19 cellular contexts compared by ENCODE assay signal in genomic region chr18:61748024-61748423, GRCh38.
A peak's percentile ranks its signal among the peaks of the same experiment; 100 is the strongest.
DNase-seq lines count a peak whose midpoint lies in the region; ATAC-seq, FAIRE-seq and TF ChIP-seq lines count a peak whose summit lies in the region.
"Had no signal": no experiment of that assay in that cellular context is flagged by ENCODE, and none has a peak within 500 bp of the region (broad histone marks: within the 10 kb centered on the region; RNA-seq: fewer than 3 reads in every experiment).

No MANE protein-coding gene starts in this region.

- peak; percentile 45 for TF ChIP-seq POLR2A in endothelial cell of umbilical vein (IDR thresholded peaks at IDR 0.05; ENCODE audit: low read depth, low read length)

- TF ChIP-seq CTCF in endothelial cell of umbilical vein (IDR thresholded peaks at IDR 0.05; ENCODE audit: extremely low read depth in 1 of 2, insufficient read depth in 1 of 2, low read depth in 1 of 2, low read length in 2 of 2) = no peak

- no peaks in the 10 kb centered on the region for H3K36me3 ChIP-seq in endothelial cell of umbilical vein (ENCODE audit: control insufficient read depth in 2 of 2, extremely low read depth in 1 of 2, insufficient read depth in 2 of 2, low read length in 2 of 2)

- intact Hi-C loops in right cardiac atrium (cut with DNase I) = loop anchor here in 1 of 4 donors (10.0 kb wide), 1 partner anchor 107 kb away; no protein-coding TSS in a partner anchor
- intact Hi-C loops in left cardiac atrium (cut with DNase I) = loop anchor here (10.0 kb wide), 1 partner anchor 147 kb away; the partner anchor contains the start of gene RNF152 (in 2 of the 2)
- intact Hi-C loops in endothelial cell of umbilical vein (cut with micrococcal nuclease) = loop anchor here (1.0 to 2.0 kb wide), 4 partner anchors 29 to 145 kb away; partner anchors contain the start of gene RNF152

- H3K4me3 ChIP-seq in right cardiac atrium (ENCODE audit: low read length) (no peak overlapping the region), endothelial cell of umbilical vein (replicated peaks in 1 of 3; ENCODE audit: insufficient read depth in 1 of 3, low read depth in 1 of 3, low read length in 3 of 3) (no peak overlapping the region)
- H3K4me3 ChIP-seq: A549 had no signal

- H3K9me3 ChIP-seq in right cardiac atrium (ENCODE audit: control insufficient read depth, low read length) (no peaks in the 10 kb centered on the region), endothelial cell of umbilical vein (replicated peaks; ENCODE audit: control insufficient read depth, insufficient read depth, low read length) (no peaks in the 10 kb centered on the region)
- H3K9me3 ChIP-seq: A549 had no signal

- dilution Hi-C loops in endothelial cell of umbilical vein (cut with MboI; ENCODE audit: extremely low pct_ligation_motif_present, low sequenced_read_pairs) = no loop called here

- DNase-seq in right cardiac atrium (peak in 1 of 3 donors; percentile 56), left cardiac atrium (no peak), endothelial cell of umbilical vein (ENCODE audit: low read depth, low spot score) (peak; percentile 88), lung microvascular endothelial cell (ENCODE audit: low read depth in 2 of 2) (peak; percentile 85 to 95), HUDEP-2 (lab: John Stamatoyannopoulos, UW; ENCODE audit: unreplicated experiment in 76 of 76) (no peak), NCI-H2171 treated with DMSO at 0.1 percent for 48 hours (lab: John Stamatoyannopoulos, UW) (no peak)
- DNase-seq: COR-L47, DMS153, EL, HCEC 1CT, MV-4-11, NCI-H1417 treated with DMSO at 0.1 percent for 48 hours, NCI-H2029, NCI-H345, NCI-H748 treated with DMSO at 0.1 percent for 48 hours, PC-3 had no signal

- H3K9ac ChIP-seq in endothelial cell of umbilical vein (replicated peaks; ENCODE audit: extremely low read depth, insufficient read depth, low read length) = no peak overlapping the region

- H2AFZ ChIP-seq in endothelial cell of umbilical vein (ENCODE audit: low read depth, low read length) = no peak overlapping the region

- H3K4me2 ChIP-seq in endothelial cell of umbilical vein (ENCODE audit: insufficient read depth, low read length) = no peak overlapping the region
- H3K4me2 ChIP-seq: A549 had no signal

- WGBS in right cardiac atrium = 58% methylated on average over 10 of the region's 10 CpGs

- POLR2A ChIA-PET in endothelial cell of umbilical vein (lab: Charles Lee) = interaction anchor here (1.0 to 1.2 kb wide), 2 partner anchors 85 to 145 kb away, joined by 3 to 4 read pairs; partner anchors contain the start of gene RNF152

- no peaks in the 10 kb centered on the region for H4K20me1 ChIP-seq in endothelial cell of umbilical vein (replicated peaks; ENCODE audit: control insufficient read depth, extremely low read depth, insufficient read depth, low read length)

- peak; percentile 6 to 32 for ATAC-seq in right cardiac atrium
- no peak for ATAC-seq in left cardiac atrium
- no peak for ATAC-seq in GM21528 (IDR thresholded peaks at IDR 0.05; ENCODE audit: low FRiP score, unreplicated experiment)
- ATAC-seq: A549, PC-3 had no signal

- BruUV-seq in endothelial cell of umbilical vein (replicated peaks; lab: Mats Ljungman, UMichigan) = no TSS peak

- H3K27ac ChIP-seq in right cardiac atrium (ENCODE audit: low read length) (no peak overlapping the region), endothelial cell of umbilical vein (ENCODE audit: insufficient read depth, low read depth, low read length) (peak overlapping the region; percentile 88)
- H3K27ac ChIP-seq: A549 had no signal

- peak; percentile 77 for FAIRE-seq in endothelial cell of umbilical vein (lab: Jason Lieb, UNC)
- FAIRE-seq: A549, HTR-8/SVneo had no signal

- H3K4me1 ChIP-seq in right cardiac atrium (ENCODE audit: control insufficient read depth, insufficient read depth, low read length) (peaks cover 7% of the 10 kb centered on the region), endothelial cell of umbilical vein (ENCODE audit: control insufficient read depth, extremely low read depth, insufficient read depth, low read length) (peaks cover 23% of the 10 kb centered on the region)
- H3K4me1 ChIP-seq: A549 had no signal

- no peaks in the 10 kb centered on the region for H3K9me1 ChIP-seq in endothelial cell of umbilical vein (replicated peaks; ENCODE audit: control insufficient read depth, extremely low read depth, insufficient read depth, low read length)

- CTCF ChIA-PET in endothelial cell of umbilical vein (lab: Charles Lee) = interaction anchor here (1.0 to 1.8 kb wide), 6 partner anchors 8 to 118 kb away, joined by 3 to 8 read pairs (median 4); no protein-coding TSS in a partner anchor

- no peaks in the 10 kb centered on the region for H3K79me2 ChIP-seq in endothelial cell of umbilical vein (ENCODE audit: control insufficient read depth, insufficient read depth, low read length)

- H3K27me3 ChIP-seq in right cardiac atrium (ENCODE audit: control insufficient read depth, insufficient read depth) (no peaks in the 10 kb centered on the region), endothelial cell of umbilical vein (ENCODE audit: control insufficient read depth in 2 of 2, insufficient read depth in 2 of 2, low read length in 2 of 2) (no peaks in the 10 kb centered on the region)

TF ChIP-seq in endothelial cell of umbilical vein, 7 proteins besides CTCF, POLR2A, EP300 and RAD21:
- TF ChIP-seq POLR2AphosphoS5 (IDR thresholded peaks at IDR 0.05; ENCODE audit: insufficient read depth, low read depth, low read length) (peak; percentile 39), FOS (IDR thresholded peaks at IDR 0.05; ENCODE audit: borderline replicate concordance, insufficient read depth, low read length) (no peak)

Comparison
In these comparisons a context has a peak if more than half of its experiments do, and no peak if none do; other contexts are left out.
1. ATAC-seq: peak in right cardiac atrium (2 of 2); none in left cardiac atrium (0 of 2) and GM21528 (single experiment).
2. DNase-seq: peak in endothelial cell of umbilical vein (single experiment) and lung microvascular endothelial cell (2 of 2); none in left cardiac atrium (single experiment), HUDEP-2 (0 of 76) and NCI-H2171 treated with DMSO at 0.1 percent for 48 hours (single experiment).